In genomic region chr12:62647586-62647985, GRCh38 we compare ENCODE assay signal across 17 cellular contexts.
DNase-seq lines count a peak whose midpoint lies in the region; FAIRE-seq and TF ChIP-seq lines count a peak whose summit lies in the region.
"Had no signal": no experiment of that assay in that cellular context is flagged by ENCODE, and none has a peak within 500 bp of the region (broad histone marks: within the 10 kb centered on the region; RNA-seq: fewer than 3 reads in every experiment).

No MANE protein-coding gene starts in this region.

- H3K4me1 Mint-ChIP-seq in activated naive CD4-positive, alpha-beta T cell treated with anti-CD3 and anti-CD28 coated beads, Interleukin-2, amount 10 ng/mL, durations not matched to agents 7 days and 5 days = no peaks in the 10 kb centered on the region

- H3K9me3 Mint-ChIP-seq in activated naive CD4-positive, alpha-beta T cell treated with anti-CD3 and anti-CD28 coated beads, Interleukin-2, amount 10 ng/mL, durations not matched to agents 7 days and 5 days = no peaks in the 10 kb centered on the region
- H3K9me3 Mint-ChIP-seq: activated naive CD4-positive, alpha-beta T cell treated with anti-CD3 and anti-CD28 coated beads for 36 hours had no signal

- H3K27ac Mint-ChIP-seq in activated naive CD4-positive, alpha-beta T cell treated with anti-CD3 and anti-CD28 coated beads, Interleukin-2, amount 10 ng/mL, durations not matched to agents 7 days and 5 days = no peak overlapping the region
- H3K27ac Mint-ChIP-seq: activated CD8-positive, alpha-beta memory T cell treated with anti-CD3 and anti-CD28 coated beads, Interleukin-2, amount 10 ng/mL, durations not matched to agents 7 days and 5 days; activated naive CD4-positive, alpha-beta T cell treated with anti-CD3 and anti-CD28 coated beads for 36 hours had no signal

- no peak for TF ChIP-seq POLR2A in adrenal gland (IDR thresholded peaks at IDR 0.05)

- H3K4me3 Mint-ChIP-seq in activated naive CD4-positive, alpha-beta T cell treated with anti-CD3 and anti-CD28 coated beads, Interleukin-2, amount 10 ng/mL, durations not matched to agents 7 days and 5 days = no peak overlapping the region
- H3K4me3 Mint-ChIP-seq: activated CD8-positive, alpha-beta memory T cell treated with anti-CD3 and anti-CD28 coated beads, Interleukin-2, amount 10 ng/mL, durations not matched to agents 7 days and 5 days; activated naive CD4-positive, alpha-beta T cell treated with anti-CD3 and anti-CD28 coated beads for 36 hours had no signal

- no peaks in the 10 kb centered on the region for H3K27me3 ChIP-seq in adrenal gland
- H3K27me3 ChIP-seq: gastrocnemius medialis, MG63, SJSA1 had no signal

- H3K27me3 Mint-ChIP-seq in activated naive CD4-positive, alpha-beta T cell treated with anti-CD3 and anti-CD28 coated beads, Interleukin-2, amount 10 ng/mL, durations not matched to agents 7 days and 5 days = no peaks in the 10 kb centered on the region

- CTCF ChIA-PET in activated naive CD4-positive, alpha-beta T cell treated with anti-CD3 and anti-CD28 coated beads, Interleukin-2, amount 10 ng/mL, durations not matched to agents 7 days and 5 days (lab: Charles Lee) = no interaction called here

- 32 to 64% (median 52%) methylated on average over 3 of the region's 3 CpGs for WGBS in adrenal gland, 4 donors

- TF ChIP-seq CTCF in adrenal gland (IDR thresholded peaks at IDR 0.05) = no peak
- TF ChIP-seq CTCF in fibroblast of the aortic adventitia (IDR thresholded peaks at IDR 0.05; ENCODE audit: insufficient read depth, low read length) = no peak

- H3K36me3 ChIP-seq in adrenal gland (replicated peaks in 1 of 2) = no peaks in the 10 kb centered on the region
- H3K36me3 ChIP-seq: gastrocnemius medialis, MG63, SJSA1 had no signal

- no peaks in the 10 kb centered on the region for H3K9me3 ChIP-seq in adrenal gland (replicated peaks in 1 of 3)
- H3K9me3 ChIP-seq: gastrocnemius medialis, MG63, SJSA1 had no signal

- DNase-seq in adrenal gland = peak; percentile 25 to 61 (median 32)
- DNase-seq in fibroblast of the aortic adventitia (ENCODE audit: low read depth) = peak; percentile 67
- DNase-seq in midbrain (lab: John Stamatoyannopoulos, UW) = peak; percentile 54
- DNase-seq in activated naive CD4-positive, alpha-beta T cell treated with anti-CD3 and anti-CD28 coated beads, Interleukin-2, amount 10 ng/mL, durations not matched to agents 7 days and 5 days = no peak
- DNase-seq in RCC 7860 (ENCODE audit: low spot score) = no peak
- no peak for DNase-seq in OCI-M1 (lab: John Stamatoyannopoulos, UW)
- DNase-seq: activated CD8-positive, alpha-beta memory T cell treated with anti-CD3 and anti-CD28 coated beads, Interleukin-2, amount 10 ng/mL, durations not matched to agents 7 days and 5 days; activated naive CD4-positive, alpha-beta T cell treated with anti-CD3 and anti-CD28 coated beads for 36 hours; cortex of kidney; gastrocnemius medialis; H7; MG63; NCI-H2171; NK-92 treated with Interleukin-12 subunit alpha and Interleukin-12 subunit beta, amount 100 ng/mL, for 24 hours; stimulated activated CD4-positive, alpha-beta T cell treated with anti-CD3 and anti-CD28 coated beads, Interleukin-2, amount 100 ng/mL, for 24 hours had no signal

- intact Hi-C loops in adrenal gland (cut with DNase I) = no loop called here

- no peak overlapping the region for H3K4me3 ChIP-seq in adrenal gland
- no peak overlapping the region for H3K4me3 ChIP-seq in fibroblast of the aortic adventitia (ENCODE audit: low read depth, low read length)
- H3K4me3 ChIP-seq: gastrocnemius medialis, MG63, SJSA1 had no signal

- H3K27ac ChIP-seq in adrenal gland = peak overlapping the region in 2 of 5 donors; percentile 5 to 62
- peak overlapping the region; percentile 95 for H3K27ac ChIP-seq in temporal lobe (ENCODE audit: low read depth, low read length)
- H3K27ac ChIP-seq: gastrocnemius medialis, SJSA1 had no signal

- no peaks in the 10 kb centered on the region for H3K36me3 Mint-ChIP-seq in activated naive CD4-positive, alpha-beta T cell treated with anti-CD3 and anti-CD28 coated beads, Interleukin-2, amount 10 ng/mL, durations not matched to agents 7 days and 5 days
- H3K36me3 Mint-ChIP-seq: activated CD8-positive, alpha-beta memory T cell treated with anti-CD3 and anti-CD28 coated beads, Interleukin-2, amount 10 ng/mL, durations not matched to agents 7 days and 5 days had no signal

- H3K4me1 ChIP-seq in adrenal gland (replicated peaks in 1 of 2) = no peaks in the 10 kb centered on the region
- H3K4me1 ChIP-seq: gastrocnemius medialis had no signal

- no peak for FAIRE-seq in RCC 7860 (lab: Jason Lieb, UNC)

Comparison
In these comparisons a context has a peak if more than half of its experiments do, and no peak if none do; other contexts are left out.
1. DNase-seq: peak in adrenal gland (7 of 7), fibroblast of the aortic adventitia (single experiment) and midbrain (single experiment); none in activated naive CD4-positive, alpha-beta T cell treated with anti-CD3 and anti-CD28 coated beads, Interleukin-2, amount 10 ng/mL, durations not matched to agents 7 days and 5 days (single experiment), RCC 7860 (single experiment) and OCI-M1 (single experiment).